ENCODE assay signal across 10 cellular contexts in genomic region chr2:128309341-128310093, GRCh38. TPM values are rescaled to one million over a fixed set of nuclear protein-coding genes. Genes with fewer than 3 reads are reported as not detected.
A peak's percentile ranks its signal among the peaks of the same experiment; 100 is the strongest.
DNase-seq lines count a peak whose midpoint lies in the region; ATAC-seq and TF ChIP-seq lines count a peak whose summit lies in the region.
"Had no signal": no experiment of that assay in that cellular context is flagged by ENCODE, and none has a peak within 500 bp of the region (broad histone marks: within the 10 kb centered on the region; RNA-seq: fewer than 3 reads in every experiment).

No MANE protein-coding gene starts in this region.

- TF ChIP-seq POLR2A in Peyer's patch (IDR thresholded peaks at IDR 0.05): no peak

- ATAC-seq in heart right ventricle (peak in 5 of 8 donors; percentile 5 to 27 (median 24)), sciatic nerve (peak; percentile 67), GM19023 (IDR thresholded peaks at IDR 0.05; ENCODE audit: unreplicated experiment) (no peak)
- ATAC-seq in activated CD4-positive, CD25-positive, alpha-beta regulatory T cell treated with anti-CD3 and anti-CD28 coated beads, Interleukin-2, amount 50 U/mL, for 24 hours: no peak
- ATAC-seq: GM12878 had no signal

- peak; percentile 92 for DNase-seq in LHCN-M2 (ENCODE audit: low read depth)
- DNase-seq in Peyer's patch: peak in 2 of 3 donors; percentile 63 to 70
- DNase-seq in heart right ventricle: peak in 1 of 2 donors; percentile 43
- DNase-seq in sciatic nerve (ENCODE audit: low spot score): peak; percentile 74
- DNase-seq in AG08396 (ENCODE audit: low spot score): no peak
- no peak for DNase-seq in HFFc6

- peaks cover 50% of the 10 kb centered on the region for H3K4me1 Mint-ChIP-seq in HFFc6 (ENCODE audit: low read depth)

- H3K27ac ChIP-seq in Peyer's patch (peak overlapping the region in 3 of 4 donors; percentile 46 to 72 (median 62)), heart right ventricle (peak overlapping the region in 1 of 10 donors; percentile 15)
- H3K27ac ChIP-seq: skin epidermis had no signal

- H3K9me3 ChIP-seq in Peyer's patch (no peaks in the 10 kb centered on the region), heart right ventricle (no peaks in the 10 kb centered on the region)

- no peak overlapping the region for H3K4me3 Mint-ChIP-seq in HFFc6

- peaks cover 0 to 53% (median 9%) of the 10 kb centered on the region in 4 donors for H3K4me1 ChIP-seq in Peyer's patch
- peaks cover 32 to 98% (median 59%) of the 10 kb centered on the region in 9 donors for H3K4me1 ChIP-seq in heart right ventricle

- H3K4me3 ChIP-seq in Peyer's patch (no peak overlapping the region), heart right ventricle (no peak overlapping the region)
- H3K4me3 ChIP-seq: GM12878, skin epidermis had no signal

- H3K27me3 ChIP-seq in Peyer's patch (no peaks in the 10 kb centered on the region), heart right ventricle (no peaks in the 10 kb centered on the region)

- TF ChIP-seq CTCF in Peyer's patch (IDR thresholded peaks at IDR 0.05): no peak
- TF ChIP-seq CTCF in heart right ventricle (IDR thresholded peaks at IDR 0.05): no peak
- TF ChIP-seq CTCF in HFFc6 (IDR thresholded peaks at IDR 0.05): no peak

- H3K9me3 Mint-ChIP-seq in HFFc6: no peaks in the 10 kb centered on the region

- peaks cover 4% of the 10 kb centered on the region; the same call in 1 of the 2 replicates for H3K36me3 Mint-ChIP-seq in HFFc6 (ENCODE audit: low read depth)

- no peaks in the 10 kb centered on the region; the same call in 1 of the 2 replicates for H3K27me3 Mint-ChIP-seq in HFFc6 (ENCODE audit: insufficient read depth)

- H3K27ac Mint-ChIP-seq in HFFc6: no peak overlapping the region

- H3K36me3 ChIP-seq in Peyer's patch: no peaks in the 10 kb centered on the region
- no peaks in the 10 kb centered on the region for H3K36me3 ChIP-seq in heart right ventricle

- intact Hi-C loops in heart right ventricle (cut with DNase I) (loop anchor here in 8 of 10 donors (2.0 to 10.0 kb wide), 4 partner anchors 35 to 135 kb away; no protein-coding TSS in a partner anchor), sciatic nerve (cut with DNase I) (no loop called here)

- 54 to 55% methylated on average over 18 of the region's 18 CpGs for WGBS in heart right ventricle, 2 donors

RNA-seq across cellular contexts. Expression of gene HS6ST1, which starts 9.2 kb away (rescaled TPM):
- total RNA-seq in LHCN-M2 (2014; rRNA removed): 13.6 and 15.6 TPM in 2 replicates
- polyA plus RNA-seq in LHCN-M2 (2012): 13.8 TPM
- total RNA-seq in Peyer's patch: 10 to 100 TPM; 16.5 to 52.0 (median 40.2) TPM
- total RNA-seq in heart right ventricle: 10 to 100 TPM; 14.6 to 51.6 (median 19.0) TPM
- 10 to 100 TPM; 10.5 to 13.6 TPM for polyA plus RNA-seq in heart right ventricle
- 27.2 TPM for total RNA-seq in sciatic nerve
- total RNA-seq in HFFc6 (2021; fragmentation: NEBNext Ultra II Directional; extraction: Animal tissue kit (Norgen Biotek cat#: 25700)): 10 to 100 TPM; 18.5 to 27.2 (median 24.3) TPM

Comparison
In these comparisons a context has a peak if more than half of its experiments do, and no peak if none do; other contexts are left out.
1. DNase-seq: peak in LHCN-M2 (single experiment), Peyer's patch (2 of 3) and sciatic nerve (single experiment); none in AG08396 (single experiment) and HFFc6 (single experiment).
2. ATAC-seq: peak in heart right ventricle (5 of 8) and sciatic nerve (single experiment); none in GM19023 (single experiment) and activated CD4-positive, CD25-positive, alpha-beta regulatory T cell treated with anti-CD3 and anti-CD28 coated beads, Interleukin-2, amount 50 U/mL, for 24 hours (0 of 2).